In the genomic region with DNA sequence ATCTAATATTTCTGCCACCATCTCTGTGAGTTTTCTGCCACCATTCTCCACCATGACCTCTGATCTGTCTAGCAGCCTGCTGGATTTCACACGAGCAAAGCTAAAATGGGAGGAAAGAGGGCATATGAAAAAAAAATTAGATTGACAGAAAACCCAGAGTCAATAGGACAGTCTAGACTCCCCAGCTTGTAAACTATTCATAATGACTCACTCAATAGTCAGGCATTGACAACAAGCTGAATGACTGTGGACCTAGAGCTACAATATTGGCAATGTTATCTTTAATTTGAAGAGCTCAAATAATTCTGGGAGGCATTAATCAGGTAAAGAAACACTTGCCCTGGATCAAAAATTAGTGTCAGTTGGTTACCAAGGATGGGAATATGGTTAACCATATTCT, we compare ENCODE assay signal across 15 cellular contexts.
DNase-seq lines count a peak whose midpoint lies in the region; ATAC-seq and TF ChIP-seq lines count a peak whose summit lies in the region.
"Had no signal": no experiment of that assay in that cellular context is flagged by ENCODE, and none has a peak within 500 bp of the region (broad histone marks: within the 10 kb centered on the region; RNA-seq: fewer than 3 reads in every experiment).

No MANE protein-coding gene starts in this region.

- H3K27me3 ChIP-seq in CD8-positive, alpha-beta memory T cell (ENCODE audit: insufficient read depth, low read length, poor library complexity, severe bottlenecking) = no peaks in the 10 kb centered on the region
- peaks cover 13% of the 10 kb centered on the region for H3K27me3 ChIP-seq in foreskin keratinocyte
- no peaks in the 10 kb centered on the region for H3K27me3 ChIP-seq in Caco-2 (replicated peaks; ENCODE audit: control insufficient read depth, insufficient read depth, low read length)
- H3K27me3 ChIP-seq: neural progenitor cell, right lobe of liver had no signal

- H3K27ac Mint-ChIP-seq in CD8-positive, alpha-beta memory T cell = peak overlapping the region in 6 of 8 donors; percentile 43 to 99 (median 90)
- H3K27ac Mint-ChIP-seq in activated T-helper 17 cell treated with anti-CD3 and anti-CD28 coated beads, Interleukin-2, amount 50 U/mL, for 72 hours = peak overlapping the region; percentile 100
- no peak overlapping the region for H3K27ac Mint-ChIP-seq in Caco-2 (ENCODE audit: unreplicated experiment)
- H3K27ac Mint-ChIP-seq: dendritic cell treated with granulocyte-macrophage colony-stimulating factor and Interleukin-4, amounts not matched to agents 40 ng/mL and 50 ng/mL, for 4 days; neural progenitor cell had no signal

- no peaks in the 10 kb centered on the region for H3K36me3 ChIP-seq in CD8-positive, alpha-beta memory T cell (ENCODE audit: insufficient read depth, low read length)
- H3K36me3 ChIP-seq in Caco-2 (ENCODE audit: control insufficient read depth, insufficient read depth, low read length) = no peaks in the 10 kb centered on the region
- H3K36me3 ChIP-seq: neural progenitor cell, right lobe of liver had no signal

- no peak for TF ChIP-seq CTCF in foreskin keratinocyte (conservative IDR thresholded peaks at IDR 0.05)
- TF ChIP-seq CTCF in Caco-2 (IDR thresholded peaks at IDR 0.05; ENCODE audit: insufficient read depth in 1 of 2, low read depth in 1 of 2, low read length in 1 of 2, severe bottlenecking in 1 of 2, unreplicated experiment in 1 of 2) = no peak

- no peak for DNase-seq in CD8-positive, alpha-beta memory T cell
- DNase-seq in HPDE6-E6E7 (ENCODE audit: extremely low spot score) = peak; percentile 45
- peak; percentile 32 to 51 for DNase-seq in foreskin keratinocyte
- no peak for DNase-seq in Caco-2
- DNase-seq in stimulated activated CD4-positive, alpha-beta T cell treated with anti-CD3 and anti-CD28 coated beads, Interleukin-12 subunit alpha, Interleukin-12 subunit beta, amount 100 ng/mL, for 4 hours = no peak
- DNase-seq: C1 segment of cervical spinal cord; right lobe of liver; stimulated activated CD4-positive, alpha-beta T cell treated with anti-CD3 and anti-CD28 coated beads, Interleukin-2, amount 100 ng/mL, for 48 hours; trophoblast cell had no signal

- H3K36me3 Mint-ChIP-seq in CD8-positive, alpha-beta memory T cell = no peaks in the 10 kb centered on the region
- peaks cover 13% of the 10 kb centered on the region for H3K36me3 Mint-ChIP-seq in activated T-helper 17 cell treated with anti-CD3 and anti-CD28 coated beads, Interleukin-2, amount 50 U/mL, for 72 hours (ENCODE audit: low read depth)
- no peaks in the 10 kb centered on the region for H3K36me3 Mint-ChIP-seq in Caco-2 (ENCODE audit: insufficient read depth, unreplicated experiment)
- H3K36me3 Mint-ChIP-seq: neural progenitor cell had no signal

- no peak overlapping the region for H3K27ac ChIP-seq in CD8-positive, alpha-beta memory T cell (ENCODE audit: low read depth, low read length)
- H3K27ac ChIP-seq in foreskin keratinocyte = no peak overlapping the region
- H3K27ac ChIP-seq: neural progenitor cell, right lobe of liver, VCaP had no signal

- no peaks in the 10 kb centered on the region for H3K9me3 Mint-ChIP-seq in CD8-positive, alpha-beta memory T cell
- H3K9me3 Mint-ChIP-seq in activated T-helper 17 cell treated with anti-CD3 and anti-CD28 coated beads, Interleukin-2, amount 50 U/mL, for 72 hours = peaks cover 11% of the 10 kb centered on the region
- H3K9me3 Mint-ChIP-seq in Caco-2 (ENCODE audit: unreplicated experiment) = no peaks in the 10 kb centered on the region
- H3K9me3 Mint-ChIP-seq: dendritic cell treated with granulocyte-macrophage colony-stimulating factor and Interleukin-4, amounts not matched to agents 40 ng/mL and 50 ng/mL, for 4 days; neural progenitor cell had no signal

- H3K27me3 Mint-ChIP-seq in CD8-positive, alpha-beta memory T cell = no peaks in the 10 kb centered on the region
- H3K27me3 Mint-ChIP-seq in activated T-helper 17 cell treated with anti-CD3 and anti-CD28 coated beads, Interleukin-2, amount 50 U/mL, for 72 hours = no peaks in the 10 kb centered on the region
- H3K27me3 Mint-ChIP-seq in Caco-2 (ENCODE audit: insufficient read depth, unreplicated experiment) = peaks cover 14% of the 10 kb centered on the region

- BruUV-seq in Caco-2 (replicated peaks; lab: Mats Ljungman, UMichigan) = no TSS peak

- intact Hi-C loops in Caco-2 (cut with micrococcal nuclease; ENCODE audit: unreplicated experiment) = no loop called here

- no peak overlapping the region for H3K4me3 Mint-ChIP-seq in CD8-positive, alpha-beta memory T cell
- peak overlapping the region; percentile 85 for H3K4me3 Mint-ChIP-seq in activated T-helper 17 cell treated with anti-CD3 and anti-CD28 coated beads, Interleukin-2, amount 50 U/mL, for 72 hours
- no peak overlapping the region for H3K4me3 Mint-ChIP-seq in Caco-2 (ENCODE audit: unreplicated experiment)
- H3K4me3 Mint-ChIP-seq: dendritic cell treated with granulocyte-macrophage colony-stimulating factor and Interleukin-4, amounts not matched to agents 40 ng/mL and 50 ng/mL, for 4 days; neural progenitor cell had no signal

- peaks cover 32% of the 10 kb centered on the region for H3K4me1 ChIP-seq in CD8-positive, alpha-beta memory T cell (ENCODE audit: insufficient read depth, low read length)
- H3K4me1 ChIP-seq in foreskin keratinocyte (peaks cover 8% of the 10 kb centered on the region), Caco-2 (no peaks in the 10 kb centered on the region)
- H3K4me1 ChIP-seq: neural progenitor cell, right lobe of liver had no signal

- H3K4me3 ChIP-seq in CD8-positive, alpha-beta memory T cell (ENCODE audit: low read length) = no peak overlapping the region
- H3K4me3 ChIP-seq in Caco-2 (ENCODE audit: low read depth, low read length) = no peak overlapping the region
- H3K4me3 ChIP-seq: neural progenitor cell, right lobe of liver had no signal

- H3K4me1 Mint-ChIP-seq in CD8-positive, alpha-beta memory T cell = peaks cover 41 to 67% (median 58%) of the 10 kb centered on the region in 3 donors
- peaks cover 45% of the 10 kb centered on the region for H3K4me1 Mint-ChIP-seq in activated T-helper 17 cell treated with anti-CD3 and anti-CD28 coated beads, Interleukin-2, amount 50 U/mL, for 72 hours
- no peaks in the 10 kb centered on the region for H3K4me1 Mint-ChIP-seq in Caco-2 (ENCODE audit: low read depth, unreplicated experiment)
- H3K4me1 Mint-ChIP-seq: neural progenitor cell had no signal

- POLR2A ChIA-PET in CD8-positive, alpha-beta memory T cell (lab: Charles Lee) = interaction anchor here (0.5 kb wide), 1 partner anchor 15 kb away, joined by 6 read pairs; no protein-coding TSS in a partner anchor
- POLR2A ChIA-PET in Caco-2 (lab: Charles Lee) = no interaction called here

- no peaks in the 10 kb centered on the region for H3K9me3 ChIP-seq in CD8-positive, alpha-beta memory T cell (ENCODE audit: low read length)
- no peaks in the 10 kb centered on the region for H3K9me3 ChIP-seq in Caco-2
- H3K9me3 ChIP-seq: right lobe of liver had no signal

- CTCF ChIA-PET in CD8-positive, alpha-beta memory T cell (lab: Charles Lee) = interaction anchor here (5.0 kb wide), 1 partner anchor 30 kb away, joined by 20 read pairs; no protein-coding TSS in a partner anchor
- CTCF ChIA-PET in Caco-2 (lab: Charles Lee) = no interaction called here

- ATAC-seq in activated T-helper 17 cell treated with anti-CD3 and anti-CD28 coated beads, Interleukin-2, amount 50 U/mL, for 72 hours (replicated peaks) = peak; percentile 62
- ATAC-seq in foreskin keratinocyte = peak; percentile 97
- ATAC-seq in HG03378 (IDR thresholded peaks at IDR 0.05; ENCODE audit: unreplicated experiment) = no peak
- no peak for ATAC-seq in GM18861 (IDR thresholded peaks at IDR 0.05; ENCODE audit: unreplicated experiment)

Comparison
In these comparisons a context has a peak if more than half of its experiments do, and no peak if none do; other contexts are left out.
1. DNase-seq: peak in HPDE6-E6E7 (single experiment) and foreskin keratinocyte (2 of 2); none in CD8-positive, alpha-beta memory T cell (0 of 5), Caco-2 (0 of 2) and stimulated activated CD4-positive, alpha-beta T cell treated with anti-CD3 and anti-CD28 coated beads, Interleukin-12 subunit alpha, Interleukin-12 subunit beta, amount 100 ng/mL, for 4 hours (single experiment).
2. ATAC-seq: peak in activated T-helper 17 cell treated with anti-CD3 and anti-CD28 coated beads, Interleukin-2, amount 50 U/mL, for 72 hours (single experiment) and foreskin keratinocyte (single experiment); none in HG03378 (single experiment) and GM18861 (single experiment).